ENCODE assay signal across 1 cellular context in the genomic region with DNA sequence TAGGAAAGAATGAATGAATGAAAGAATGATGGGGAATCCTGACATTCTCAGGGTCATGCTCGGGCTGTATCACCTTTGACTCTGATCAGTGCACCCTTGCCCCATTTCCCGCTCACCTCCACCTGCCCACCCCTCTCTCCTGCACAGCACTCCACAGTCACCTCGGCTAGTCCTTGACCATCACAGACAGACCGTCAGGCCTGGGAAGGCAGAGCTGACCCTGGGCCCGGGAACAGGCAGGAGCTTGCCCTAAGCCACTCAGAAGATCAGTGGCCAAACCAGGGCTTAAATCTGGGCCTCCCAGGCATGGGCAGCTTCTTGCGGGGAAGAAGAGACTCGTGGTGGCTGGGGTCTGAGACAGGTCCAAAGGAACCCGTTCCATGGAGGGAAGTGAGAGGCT.
TF ChIP-seq lines count a peak whose summit lies in the region.

No MANE protein-coding gene starts in this region.

TF ChIP-seq in K562, 482 proteins besides CTCF, POLR2A, EP300 and RAD21:
- 0 out of 2 replicates have a peak, but pooled peaks have one; percentile 23 for TF ChIP-seq RBFOX2 (IDR thresholded peaks at IDR 0.05; ENCODE audit: low read depth, low read length)
- no peak for TF ChIP-seq PYGO2 (tag; IDR thresholded peaks at IDR 0.05)
